Comparison of ENCODE assay signal across 9 cellular contexts in the genomic region with DNA sequence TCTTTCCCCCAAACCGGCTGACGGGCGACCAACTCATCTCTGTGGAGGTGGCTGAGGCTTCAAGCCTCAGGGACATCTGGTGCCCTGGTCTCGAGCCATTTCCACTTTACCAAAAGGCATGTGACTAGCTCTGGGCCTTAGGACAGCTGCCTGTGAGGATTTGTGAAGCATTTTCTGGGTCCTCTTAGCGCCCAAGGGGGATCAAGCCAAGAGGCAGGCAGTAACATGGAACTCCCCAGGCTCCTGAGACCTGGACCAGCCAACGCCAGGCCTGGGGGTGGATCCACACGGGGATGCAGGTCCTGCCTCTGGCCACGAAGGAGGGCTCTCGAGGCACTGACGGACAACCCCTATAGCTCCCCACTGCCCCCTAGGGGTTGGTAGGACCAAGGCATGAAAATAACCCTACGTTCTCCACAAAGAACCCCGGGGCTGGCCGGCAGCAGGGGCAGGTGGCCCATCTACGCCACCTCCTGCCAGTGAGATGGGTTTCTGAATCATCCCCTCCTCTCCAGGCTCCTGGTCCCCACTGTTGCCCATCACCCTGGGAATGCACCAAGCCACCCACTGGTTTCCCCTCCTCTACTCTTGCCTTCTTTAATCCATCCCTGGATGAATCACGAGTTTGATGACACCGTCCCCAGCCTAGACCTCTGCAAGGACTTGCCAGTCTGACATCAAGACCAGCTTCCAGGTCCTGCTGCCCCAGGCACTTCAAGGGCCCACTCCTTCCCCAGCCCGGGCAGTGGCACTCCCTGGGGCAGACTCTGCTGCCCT. TPM values are rescaled to one million over a fixed set of nuclear protein-coding genes. Genes with fewer than 3 reads are reported as not detected.
DNase-seq lines count a peak whose midpoint lies in the region; ATAC-seq, FAIRE-seq and TF ChIP-seq lines count a peak whose summit lies in the region.
"Had no signal": no experiment of that assay in that cellular context is flagged by ENCODE, and none has a peak within 500 bp of the region (broad histone marks: within the 10 kb centered on the region; RNA-seq: fewer than 3 reads in every experiment).

No MANE protein-coding gene starts in this region.

- H3K4me3 Mint-ChIP-seq in astrocyte (ENCODE audit: unreplicated experiment) = no peak overlapping the region
- H3K4me3 Mint-ChIP-seq: activated T-cell treated with anti-CD3 and anti-CD28 coated beads, Interleukin-2, amount 50 U/mL, for 4 hours had no signal

- H3K36me3 ChIP-seq in astrocyte (ENCODE audit: insufficient read depth, low read length) = peaks cover 10% of the 10 kb centered on the region

- peaks cover 6% of the 10 kb centered on the region for H3K36me3 Mint-ChIP-seq in astrocyte (ENCODE audit: low read depth, unreplicated experiment)

- H3K27me3 Mint-ChIP-seq in astrocyte (ENCODE audit: low read depth, unreplicated experiment) = no peaks in the 10 kb centered on the region

- H3K4me3 ChIP-seq in NB4 (ENCODE audit: low read depth, low read length) = no peak overlapping the region
- H3K4me3 ChIP-seq in astrocyte (ENCODE audit: insufficient read depth, low read depth, low read length) = no peak overlapping the region

- no peak overlapping the region for H3K9ac ChIP-seq in astrocyte (ENCODE audit: low read length)

- no peaks in the 10 kb centered on the region for H3K9me3 ChIP-seq in astrocyte (ENCODE audit: insufficient read depth, low read depth, low read length)

- H3K4me2 ChIP-seq in astrocyte (ENCODE audit: low read length) = no peak overlapping the region

- TF ChIP-seq CTCF in NB4 (IDR thresholded peaks at IDR 0.05; ENCODE audit: low read depth, low read length) = peak; percentile 33
- TF ChIP-seq CTCF in astrocyte (IDR thresholded peaks at IDR 0.05; ENCODE audit: insufficient read depth, low read depth, low read length) = peak; percentile 21

- no peak overlapping the region for H3K27ac ChIP-seq in astrocyte (ENCODE audit: low read depth, low read length)
- peak overlapping the region; percentile 4 for H3K27ac ChIP-seq in temporal lobe (ENCODE audit: low read depth, low read length)

- H3K4me1 Mint-ChIP-seq in astrocyte (ENCODE audit: low read depth, unreplicated experiment) = no peaks in the 10 kb centered on the region

- H3K79me2 ChIP-seq in astrocyte (ENCODE audit: insufficient read depth, low read length) = no peaks in the 10 kb centered on the region

- FAIRE-seq in astrocyte (lab: Jason Lieb, UNC) = no peak

- H2AFZ ChIP-seq in astrocyte (ENCODE audit: low read depth, low read length) = no peak overlapping the region

- DNase-seq in SHP77 (lab: John Stamatoyannopoulos, UW) (peak; percentile 40 to 50), SHP77 treated with DMSO at 0.1 percent for 48 hours (lab: John Stamatoyannopoulos, UW) (no peak), NB4 (ENCODE audit: low read depth) (peak; percentile 52), astrocyte (ENCODE audit: low read depth) (no peak), iPS-NIHi11 (ENCODE audit: low spot score) (peak; percentile 74)
- DNase-seq: activated T-cell treated with anti-CD3 and anti-CD28 coated beads, Interleukin-2, amount 50 U/mL, for 4 hours had no signal

- H4K20me1 ChIP-seq in astrocyte (ENCODE audit: insufficient read depth, low read length) = peaks cover 5% of the 10 kb centered on the region

- no peak overlapping the region for H3K27ac Mint-ChIP-seq in astrocyte (ENCODE audit: unreplicated experiment)

- H3K27me3 ChIP-seq in astrocyte (ENCODE audit: insufficient read depth, low read length) = no peaks in the 10 kb centered on the region

- H3K9me3 Mint-ChIP-seq in astrocyte (ENCODE audit: unreplicated experiment) = no peaks in the 10 kb centered on the region
- H3K9me3 Mint-ChIP-seq: activated T-cell treated with anti-CD3 and anti-CD28 coated beads, Interleukin-2, amount 50 U/mL, for 4 hours had no signal

- no peak for ATAC-seq in HG03342 (IDR thresholded peaks at IDR 0.05; ENCODE audit: unreplicated experiment)
- no peak for ATAC-seq in GM21825 (IDR thresholded peaks at IDR 0.05; ENCODE audit: unreplicated experiment)

- no peaks in the 10 kb centered on the region for H3K4me1 ChIP-seq in astrocyte (ENCODE audit: insufficient read depth, low read length)

- no peak for TF ChIP-seq POLR2A in NB4 (IDR thresholded peaks at IDR 0.05; ENCODE audit: extremely low read depth, insufficient read length)

RNA-seq across cellular contexts. Expression of a gene that starts 7.0 kb away (rescaled TPM):
- total RNA-seq in astrocyte (131 and 153 TPM in 2 replicates), temporal lobe (36.1 TPM)

RNA-seq across cellular contexts. Expression of a gene that starts 37.8 kb away (rescaled TPM):
- total RNA-seq in astrocyte (2.9 and 3.0 TPM in 2 replicates), temporal lobe (4.7 TPM)

RNA-seq across cellular contexts. Expression of a gene that starts 46.5 kb away (rescaled TPM):
- total RNA-seq in astrocyte = 44.8 and 50.0 TPM in 2 replicates
- total RNA-seq in temporal lobe = 8.9 TPM

Comparison
In these comparisons a context has a peak if more than half of its experiments do, and no peak if none do; other contexts are left out.
1. DNase-seq: peak in SHP77 (2 of 2), NB4 (single experiment) and iPS-NIHi11 (single experiment); none in SHP77 treated with DMSO at 0.1 percent for 48 hours (single experiment) and astrocyte (single experiment).